17 cellular contexts compared by ENCODE assay signal in the genomic region with DNA sequence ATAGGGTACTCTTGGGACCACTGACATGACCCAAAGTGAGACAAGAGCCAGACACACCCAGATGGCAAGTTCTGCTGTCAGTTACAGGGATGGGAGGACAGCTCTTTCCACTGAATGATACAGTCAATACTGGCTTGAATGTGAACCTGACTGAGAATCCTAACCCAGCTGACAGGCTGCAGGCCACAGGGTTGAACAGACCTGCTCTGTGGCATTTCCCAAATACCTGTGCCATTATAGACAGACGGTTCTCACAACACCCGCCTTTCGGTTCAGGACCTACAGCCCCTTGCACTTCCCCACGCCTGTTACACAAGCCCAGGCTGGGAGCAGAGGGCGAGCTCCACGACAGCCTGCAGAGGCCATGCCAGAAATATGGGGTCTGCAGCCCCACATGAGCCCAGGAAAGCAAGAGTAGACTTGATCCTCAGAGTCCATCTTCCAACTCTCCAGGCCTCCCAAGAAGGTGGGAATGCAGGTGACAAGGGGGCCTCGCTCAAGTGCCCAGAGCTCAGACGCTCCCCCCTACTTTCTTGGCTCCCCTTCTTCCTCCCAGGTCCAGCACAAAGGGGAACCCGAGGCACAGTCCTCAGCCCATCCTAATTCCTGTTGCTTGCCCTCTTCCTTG.
A peak's percentile ranks its signal among the peaks of the same experiment; 100 is the strongest.
DNase-seq lines count a peak whose midpoint lies in the region; ATAC-seq, FAIRE-seq and TF ChIP-seq lines count a peak whose summit lies in the region.
"Had no signal": no experiment of that assay in that cellular context is flagged by ENCODE, and none has a peak within 500 bp of the region (broad histone marks: within the 10 kb centered on the region; RNA-seq: fewer than 3 reads in every experiment).

No MANE protein-coding gene starts in this region.

- no peak overlapping the region for H3K23ac ChIP-seq in H1 (ENCODE audit: insufficient read length)

- no peaks in the 10 kb centered on the region for H3K36me3 ChIP-seq in Caco-2 (ENCODE audit: control insufficient read depth, insufficient read depth, low read length)
- H3K36me3 ChIP-seq in H1 (ENCODE audit: control insufficient read depth in 2 of 4, insufficient read depth in 4 of 4, low read length in 3 of 4), result no peaks in the 10 kb centered on the region
- no peaks in the 10 kb centered on the region for H3K36me3 ChIP-seq in upper lobe of right lung
- H3K36me3 ChIP-seq: BLaER1, SJSA1 had no signal

- H3K4me1 Mint-ChIP-seq in Caco-2 (ENCODE audit: low read depth, unreplicated experiment), result peaks cover 52% of the 10 kb centered on the region
- peaks cover 30% of the 10 kb centered on the region for H3K4me1 Mint-ChIP-seq in progenitor cell of endocrine pancreas (ENCODE audit: low read depth)

- H3K4me1 ChIP-seq in Caco-2, result peaks cover 47% of the 10 kb centered on the region
- H3K4me1 ChIP-seq in H1 (replicated peaks in 1 of 4; ENCODE audit: control insufficient read depth in 3 of 4, insufficient read depth in 4 of 4, low read length in 3 of 4), result peaks cover 0 to 3% (median 2%) of the 10 kb centered on the region in 4 experiments; a peak in 3 of 7 replicates
- no peaks in the 10 kb centered on the region for H3K4me1 ChIP-seq in upper lobe of right lung

- CTCF ChIA-PET in Caco-2 (lab: Charles Lee) (interaction anchor here (0.7 to 0.8 kb wide), 2 partner anchors 77 to 122 kb away, joined by 3 read pairs; no protein-coding TSS in a partner anchor), H1 (lab: Charles Lee; ENCODE audit: partially characterized antibody) (interaction anchor here (0.5 to 1.4 kb wide), 4 partner anchors 12 to 122 kb away, joined by 3 to 4 read pairs (median 4); no protein-coding TSS in a partner anchor)

- H4K5ac ChIP-seq in H1 (ENCODE audit: insufficient read length, low read depth, low read length), result no peak overlapping the region

- H3K56ac ChIP-seq in H1 (replicated peaks; ENCODE audit: insufficient read length, low read depth, low read length), result no peak overlapping the region

- no peak overlapping the region for H2BK20ac ChIP-seq in H1 (ENCODE audit: low read length)

- no peaks in the 10 kb centered on the region for H4K20me1 ChIP-seq in H1 (replicated peaks in 1 of 2; ENCODE audit: control insufficient read depth in 1 of 2, insufficient read depth in 2 of 2, low read length in 2 of 2)
- H4K20me1 ChIP-seq: BLaER1 had no signal

- H3K9me3 Mint-ChIP-seq in Caco-2 (ENCODE audit: unreplicated experiment) (no peaks in the 10 kb centered on the region), progenitor cell of endocrine pancreas (ENCODE audit: low read depth) (peaks cover 8% of the 10 kb centered on the region)

- BruUV-seq in Caco-2 (replicated peaks; lab: Mats Ljungman, UMichigan), result no TSS peak

- H2BK120ac ChIP-seq in H1 (replicated peaks; ENCODE audit: low read depth, low read length), result no peak overlapping the region

- H3K79me1 ChIP-seq in H1 (ENCODE audit: low read depth, low read length), result no peaks in the 10 kb centered on the region

- no peaks in the 10 kb centered on the region for H3K23me2 ChIP-seq in H1 (ENCODE audit: low read depth, low read length)

- TF ChIP-seq EP300 in H1 (IDR thresholded peaks at IDR 0.05; ENCODE audit: borderline replicate concordance in 1 of 2, low read depth in 2 of 2, low read length in 2 of 2), result no peak

- TF ChIP-seq RAD21 in H1 (IDR thresholded peaks at IDR 0.05 in 1 of 2, conservative IDR thresholded peaks at IDR 0.05 in 1 of 2; ENCODE audit: low read depth in 2 of 2, low read length in 2 of 2), result no peak

- no peak overlapping the region for H4K8ac ChIP-seq in H1 (ENCODE audit: extremely low read depth, insufficient read depth, low read length)

- H3K4me3 Mint-ChIP-seq in Caco-2 (ENCODE audit: unreplicated experiment) (no peak overlapping the region), progenitor cell of endocrine pancreas (ENCODE audit: low read depth) (no peak overlapping the region)

- no peaks in the 10 kb centered on the region for H3K27me3 Mint-ChIP-seq in Caco-2 (ENCODE audit: insufficient read depth, unreplicated experiment)
- H3K27me3 Mint-ChIP-seq in progenitor cell of endocrine pancreas, result no peaks in the 10 kb centered on the region

- H3K27ac ChIP-seq in H1 (ENCODE audit: low read depth, low read length), result no peak overlapping the region
- H3K27ac ChIP-seq in coronary artery, result no peak overlapping the region
- H3K27ac ChIP-seq in upper lobe of right lung, result no peak overlapping the region
- H3K27ac ChIP-seq: BLaER1, HL-60, SJSA1 had no signal

- H2AK5ac ChIP-seq in H1 (ENCODE audit: low read depth, low read length), result no peak overlapping the region

- DNase-seq in Caco-2 (peak; percentile 65 to 71), NCI-H69 (lab: John Stamatoyannopoulos, UW) (peak; percentile 26), H1 (ENCODE audit: low read depth in 1 of 2, low spot score in 2 of 2) (no peak), progenitor cell of endocrine pancreas (ENCODE audit: low spot score, unreplicated experiment) (no peak), coronary artery (ENCODE audit: low spot score) (no peak), upper lobe of right lung (no peak)
- DNase-seq: GOT3, KBM-7, NCI-H1092, NCI-H1694 treated with DMSO at 0.1 percent for 48 hours, NCI-H82, RPMI8226, SW 1271 had no signal

- TF ChIP-seq CTCF in Caco-2 (IDR thresholded peaks at IDR 0.05; ENCODE audit: insufficient read depth in 1 of 2, low read depth in 1 of 2, low read length in 1 of 2, severe bottlenecking in 1 of 2, unreplicated experiment in 1 of 2) (no peak), H1 (IDR thresholded peaks at IDR 0.05; ENCODE audit: control extremely low read depth in 1 of 3, insufficient read depth in 1 of 3, low read depth in 1 of 3, low read length in 3 of 3) (no peak), progenitor cell of endocrine pancreas (IDR thresholded peaks at IDR 0.05; ENCODE audit: unreplicated experiment) (no peak), coronary artery (IDR thresholded peaks at IDR 0.05) (no peak), upper lobe of right lung (IDR thresholded peaks at IDR 0.05) (no peak)

- H2AFZ ChIP-seq in H1 (ENCODE audit: low read length), result no peak overlapping the region

- no peak overlapping the region for H3K18ac ChIP-seq in H1 (ENCODE audit: extremely low read depth, low read length)

- H3K27ac Mint-ChIP-seq in Caco-2 (ENCODE audit: unreplicated experiment) (peak overlapping the region; percentile 3), progenitor cell of endocrine pancreas (peak overlapping the region; percentile 60)

- no peak for ATAC-seq in HG03175 (IDR thresholded peaks at IDR 0.05; ENCODE audit: unreplicated experiment)
- ATAC-seq in upper lobe of right lung, result no peak

- H3K4ac ChIP-seq in H1 (replicated peaks; ENCODE audit: insufficient read length, low read depth, low read length), result no peak overlapping the region

- peak overlapping the region; percentile 34 for H4K91ac ChIP-seq in H1 (replicated peaks; ENCODE audit: insufficient read length, low read length)

- no peak for FAIRE-seq in H1 (lab: Jason Lieb, UNC)

- H3K36me3 Mint-ChIP-seq in Caco-2 (ENCODE audit: insufficient read depth, unreplicated experiment) (peaks cover 15% of the 10 kb centered on the region), progenitor cell of endocrine pancreas (ENCODE audit: insufficient read depth) (peaks cover 7% of the 10 kb centered on the region)

- no peak overlapping the region for H3K4me2 ChIP-seq in H1 (ENCODE audit: insufficient read depth in 1 of 2, low read depth in 2 of 2, low read length in 2 of 2)
- H3K4me2 ChIP-seq: BLaER1 had no signal

- intact Hi-C loops in Caco-2 (cut with micrococcal nuclease; ENCODE audit: unreplicated experiment), result loop anchor here (5.0 kb wide), 1 partner anchor 313 kb away; a partner anchor contains a TSS
- intact Hi-C loops in upper lobe of right lung (cut with DNase I), result no loop called here

- H3K4me3 ChIP-seq in Caco-2 (ENCODE audit: low read depth, low read length) (no peak overlapping the region), H1 (ENCODE audit: extremely low read depth in 1 of 4, insufficient read depth in 2 of 4, low read depth in 3 of 4, low read length in 4 of 4) (no peak overlapping the region), coronary artery (no peak overlapping the region), upper lobe of right lung (no peak overlapping the region)
- H3K4me3 ChIP-seq: BLaER1, SJSA1 had no signal

- POLR2A ChIA-PET in Caco-2 (lab: Charles Lee), result no interaction called here
- POLR2A ChIA-PET in H1 (lab: Charles Lee; ENCODE audit: partially characterized antibody), result no interaction called here

- WGBS in H1 (ENCODE audit: extremely low coverage in 1 of 2, insufficient coverage in 1 of 2, insufficient read length in 1 of 2, insufficient replicate concordance in 2 of 2, low coverage in 1 of 2, low lambda C conversion rate in 2 of 2, missing lambda C conversion rate in 1 of 2), 2 experiments, result 83% methylated on average over 9 of the region's 9 CpGs; no CpG with 5 or more reads in 1 of the 2 experiments

- H3K14ac ChIP-seq in H1 (ENCODE audit: insufficient read length), result no peak overlapping the region

- no peak overlapping the region for H2BK15ac ChIP-seq in H1 (ENCODE audit: low read length)

- TF ChIP-seq POLR2A in H1 (IDR thresholded peaks at IDR 0.05; ENCODE audit: control extremely low read depth in 1 of 2, low read depth in 2 of 2, low read length in 2 of 2), result no peak

- no peaks in the 10 kb centered on the region for H3K27me3 ChIP-seq in Caco-2 (replicated peaks; ENCODE audit: control insufficient read depth, insufficient read depth, low read length)
- no peaks in the 10 kb centered on the region for H3K27me3 ChIP-seq in H1 (replicated peaks in 1 of 4; ENCODE audit: control insufficient read depth in 3 of 4, extremely low read depth in 1 of 4, insufficient read depth in 3 of 4, low read length in 3 of 4)
- H3K27me3 ChIP-seq in upper lobe of right lung, result no peaks in the 10 kb centered on the region
- H3K27me3 ChIP-seq: BLaER1, SJSA1 had no signal

- H2BK12ac ChIP-seq in H1 (ENCODE audit: low read depth, low read length), result no peak overlapping the region

- no peak overlapping the region for H2BK5ac ChIP-seq in H1 (ENCODE audit: low read depth, low read length)

- no peak overlapping the region for H3K9ac ChIP-seq in H1 (replicated peaks in 1 of 4; ENCODE audit: extremely low read depth in 1 of 4, low read depth in 3 of 4, low read length in 3 of 4)
- H3K9ac ChIP-seq: BLaER1 had no signal

- H3K9me3 ChIP-seq in Caco-2 (no peaks in the 10 kb centered on the region; the same call in 1 of the 2 replicates), H1 (ENCODE audit: insufficient read depth in 2 of 2, low read depth in 1 of 2, low read length in 1 of 2) (no peaks in the 10 kb centered on the region; a peak in 1 of 4 replicates), upper lobe of right lung (no peaks in the 10 kb centered on the region)
- H3K9me3 ChIP-seq: SJSA1 had no signal

- no peaks in the 10 kb centered on the region for H3K79me2 ChIP-seq in H1 (ENCODE audit: control insufficient read depth in 1 of 2, insufficient read depth in 2 of 2, low read length in 2 of 2)

TF ChIP-seq in H1, 55 proteins besides CTCF, POLR2A, EP300 and RAD21 (continues in another document):
- TF ChIP-seq POLR2AphosphoS5 (IDR thresholded peaks at IDR 0.05; ENCODE audit: low read depth, low read length), result no peak
- no peak for TF ChIP-seq EGR1 (IDR thresholded peaks at IDR 0.05; ENCODE audit: borderline replicate concordance, low read depth, low read length)
- TF ChIP-seq SP2 (IDR thresholded peaks at IDR 0.05; ENCODE audit: low read length), result no peak
- TF ChIP-seq HDAC6 (IDR thresholded peaks at IDR 0.05; ENCODE audit: low read depth, low read length), result no peak
- TF ChIP-seq CBX8 (IDR thresholded peaks at IDR 0.05; ENCODE audit: borderline replicate concordance, low read depth, low read length), result no peak

Comparison
In these comparisons a context has a peak if more than half of its experiments do, and no peak if none do; other contexts are left out.
1. DNase-seq: peak in Caco-2 (2 of 2) and NCI-H69 (single experiment); none in H1 (0 of 2), progenitor cell of endocrine pancreas (single experiment), coronary artery (single experiment) and upper lobe of right lung (single experiment).